ENCODE assay signal across 20 cellular contexts in the genomic region with DNA sequence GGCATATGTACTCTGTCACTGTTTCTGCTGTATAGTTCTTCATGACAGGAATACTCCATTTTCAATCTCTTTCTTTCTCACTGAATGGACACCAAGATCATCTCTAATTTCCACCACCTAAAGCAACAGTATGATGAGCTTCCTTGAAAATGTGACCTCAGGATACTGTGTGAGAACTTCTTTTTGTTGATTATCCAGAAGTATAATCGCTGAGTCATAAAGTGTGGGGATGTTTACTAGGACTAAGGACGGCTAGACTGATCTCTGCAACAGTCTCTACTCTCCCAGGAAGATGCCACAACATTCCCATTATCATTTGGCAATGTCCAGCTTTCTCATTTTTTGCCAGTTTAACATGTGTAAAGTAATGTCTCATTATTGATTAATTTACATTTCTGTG.
DNase-seq lines count a peak whose midpoint lies in the region; ATAC-seq, FAIRE-seq and TF ChIP-seq lines count a peak whose summit lies in the region.
"Had no signal": no experiment of that assay in that cellular context is flagged by ENCODE, and none has a peak within 500 bp of the region (broad histone marks: within the 10 kb centered on the region; RNA-seq: fewer than 3 reads in every experiment).

No MANE protein-coding gene starts in this region.

- TF ChIP-seq RAD21 in A549 (conservative IDR thresholded peaks at IDR 0.05 in 1 of 2, IDR thresholded peaks at IDR 0.05 in 1 of 2) (no peak), K562 (CRISPR knock-in tag; conservative IDR thresholded peaks at IDR 0.05 in 1 of 2, IDR thresholded peaks at IDR 0.05 in 1 of 2) (no peak)

- no peak overlapping the region for H3K4me3 ChIP-seq in A549
- no peak overlapping the region for H3K4me3 ChIP-seq in K562
- H3K4me3 ChIP-seq in fibroblast of villous mesenchyme (ENCODE audit: low read depth, low read length) = no peak overlapping the region
- H3K4me3 ChIP-seq: mucosa of descending colon had no signal

- CTCF ChIA-PET in A549 (lab: Yijun Ruan, JAX) (no interaction called here), K562 (lab: Yijun Ruan, JAX; ENCODE audit: low intra/inter-chr PET ratio) (no interaction called here), Calu3 (lab: Charles Lee) (no interaction called here)

- peak; percentile 18 to 80 for DNase-seq in A549 (ENCODE audit: low read depth in 1 of 2, low spot score in 1 of 2)
- peak; percentile 61 for DNase-seq in HFFc6
- no peak for DNase-seq in K562 (ENCODE audit: extremely low read depth in 1 of 4, low spot score in 3 of 4)
- DNase-seq in fibroblast of villous mesenchyme (ENCODE audit: low read depth) = peak; percentile 80
- no peak for DNase-seq in stimulated activated effector memory CD8-positive, alpha-beta T cell treated with anti-CD3 and anti-CD28 coated beads, Interleukin-12 subunit alpha, Interleukin-12 subunit beta, amount 100 ng/mL, for 72 hours (ENCODE audit: low spot score in 2 of 2)
- DNase-seq in Calu3 = no peak
- no peak for DNase-seq in NCI-H1417 (lab: John Stamatoyannopoulos, UW)
- DNase-seq: CD4-positive, alpha-beta memory T cell; effector memory CD4-positive, alpha-beta T cell; H7; mucosa of descending colon; NCI-H526; SHP77 treated with DMSO at 0.1 percent for 48 hours; T-helper 17 cell had no signal

- H4K20me1 ChIP-seq in K562 (replicated peaks; ENCODE audit: control insufficient read depth, insufficient read depth, low read length) = no peaks in the 10 kb centered on the region

- TF ChIP-seq EP300 in A549 (IDR thresholded peaks at IDR 0.05) (no peak), K562 (IDR thresholded peaks at IDR 0.05; ENCODE audit: low read length) (no peak)

- TF ChIP-seq POLR2A in A549 (IDR thresholded peaks at IDR 0.05; ENCODE audit: low read length) (no peak), K562 (conservative IDR thresholded peaks at IDR 0.05) (no peak)

- H3K9me3 ChIP-seq in A549 (no peaks in the 10 kb centered on the region), K562 (replicated peaks; ENCODE audit: control insufficient read depth, insufficient read depth, low read depth, low read length) (no peaks in the 10 kb centered on the region)
- H3K9me3 ChIP-seq: mucosa of descending colon, neutrophil had no signal

- H3K36me3 Mint-ChIP-seq in HFFc6 (ENCODE audit: low read depth) (peaks cover 3% of the 10 kb centered on the region; the same call in 1 of the 2 replicates), Calu3 (ENCODE audit: insufficient read depth, unreplicated experiment) (peaks cover 17% of the 10 kb centered on the region)
- no peaks in the 10 kb centered on the region for H3K36me3 Mint-ChIP-seq in stimulated activated effector memory CD8-positive, alpha-beta T cell treated with anti-CD3 and anti-CD28 coated beads, Interleukin-12 subunit alpha, Interleukin-12 subunit beta, amount 100 ng/mL, for 72 hours
- H3K36me3 Mint-ChIP-seq: CD4-positive, alpha-beta memory T cell; type B pancreatic cell had no signal

- POLR2A ChIA-PET in A549 (lab: Yijun Ruan, JAX) = interaction anchor here (0.7 kb wide), 1 partner anchor 10 kb away, joined by 3 read pairs; no protein-coding TSS in a partner anchor
- POLR2A ChIA-PET in K562 (lab: Yijun Ruan, JAX) = no interaction called here

- no peak for FAIRE-seq in A549 (lab: Jason Lieb, UNC)
- FAIRE-seq in K562 (lab: Jason Lieb, UNC) = peak; percentile 19
- FAIRE-seq: GM18507 had no signal

- no peaks in the 10 kb centered on the region for H3K9me1 ChIP-seq in K562 (ENCODE audit: control insufficient read depth, insufficient read depth, low read length)

- BruUV-seq in K562 (replicated peaks; lab: Mats Ljungman, UMichigan) (no TSS peak), Calu3 (replicated peaks; lab: Mats Ljungman, UMichigan) (no TSS peak)

- H3K27ac ChIP-seq in A549 (peak overlapping the region; percentile 62 to 78), K562 (ENCODE audit: extremely low read depth, low read depth, low read length) (no peak overlapping the region)
- H3K27ac ChIP-seq: neutrophil had no signal

- H3K27me3 Mint-ChIP-seq in HFFc6 (ENCODE audit: insufficient read depth) (no peaks in the 10 kb centered on the region), Calu3 (ENCODE audit: unreplicated experiment) (no peaks in the 10 kb centered on the region)
- H3K27me3 Mint-ChIP-seq: activated T-helper 17 cell treated with anti-CD3 and anti-CD28 coated beads, Interleukin-2, amount 50 U/mL, for 72 hours; CD4-positive, alpha-beta memory T cell; stimulated activated naive CD8-positive, alpha-beta T cell treated with anti-CD3 and anti-CD28 coated beads, Interleukin-15, Interleukin-2, amounts not matched to agents 100 ng/mL and 50 ng/mL, for 24 hours; T-helper 17 cell; type B pancreatic cell had no signal

- H3K9ac ChIP-seq in K562 (ENCODE audit: insufficient read depth in 1 of 2, low read depth in 2 of 2, low read length in 2 of 2) = no peak overlapping the region

- TF ChIP-seq CTCF in A549 (IDR thresholded peaks at IDR 0.05) (no peak), HFFc6 (IDR thresholded peaks at IDR 0.05) (no peak), K562 (IDR thresholded peaks at IDR 0.05 in 2 of 3, conservative IDR thresholded peaks at IDR 0.05 in 1 of 3; ENCODE audit: insufficient read depth in 2 of 3, low read depth in 1 of 3, low read length in 3 of 3) (no peak), fibroblast of villous mesenchyme (IDR thresholded peaks at IDR 0.05; ENCODE audit: insufficient read depth, low read depth, low read length) (no peak), Calu3 (IDR thresholded peaks at IDR 0.05; ENCODE audit: unreplicated experiment) (no peak)

- intact Hi-C loops in K562 (cut with micrococcal nuclease) = no loop called here
- intact Hi-C loops in Calu3 (cut with micrococcal nuclease; ENCODE audit: unreplicated experiment) = no loop called here

- H3K4me1 ChIP-seq in A549 = peaks cover 39% of the 10 kb centered on the region
- H3K4me1 ChIP-seq in K562 (replicated peaks in 1 of 2; ENCODE audit: control insufficient read depth in 2 of 2, insufficient read depth in 2 of 2, low read length in 2 of 2) = no peaks in the 10 kb centered on the region

- ATAC-seq in A549 (peak; percentile 57 to 70; a peak in 4 of 6 replicates), K562 (no peak), HG03039 (IDR thresholded peaks at IDR 0.05; ENCODE audit: unreplicated experiment) (no peak)
- ATAC-seq in stimulated activated effector memory CD8-positive, alpha-beta T cell treated with anti-CD3 and anti-CD28 coated beads, Interleukin-12 subunit alpha, Interleukin-12 subunit beta, amount 100 ng/mL, for 72 hours = no peak
- ATAC-seq: activated T-helper 17 cell treated with anti-CD3 and anti-CD28 coated beads, Interleukin-2, amount 50 U/mL, for 72 hours; mucosa of descending colon; T-helper 17 cell had no signal

- no peaks in the 10 kb centered on the region for H3K36me3 ChIP-seq in K562 (ENCODE audit: control insufficient read depth, insufficient read depth, low read length)
- H3K36me3 ChIP-seq: neutrophil had no signal

- H3K4me3 Mint-ChIP-seq in HFFc6 = peak overlapping the region; percentile 1; the same call in 1 of the 2 replicates
- no peak overlapping the region for H3K4me3 Mint-ChIP-seq in stimulated activated effector memory CD8-positive, alpha-beta T cell treated with anti-CD3 and anti-CD28 coated beads, Interleukin-12 subunit alpha, Interleukin-12 subunit beta, amount 100 ng/mL, for 72 hours
- no peak overlapping the region for H3K4me3 Mint-ChIP-seq in Calu3 (ENCODE audit: low read depth, unreplicated experiment)
- H3K4me3 Mint-ChIP-seq: activated T-helper 17 cell treated with anti-CD3 and anti-CD28 coated beads, Interleukin-2, amount 50 U/mL, for 72 hours; CD4-positive, alpha-beta memory T cell; stimulated activated naive CD8-positive, alpha-beta T cell treated with anti-CD3 and anti-CD28 coated beads, Interleukin-15, Interleukin-2, amounts not matched to agents 100 ng/mL and 50 ng/mL, for 24 hours; T-helper 17 cell; type B pancreatic cell had no signal

- H3K4me1 Mint-ChIP-seq in HFFc6 (ENCODE audit: low read depth) (peaks cover 55% of the 10 kb centered on the region), Calu3 (ENCODE audit: low read depth, unreplicated experiment) (peaks cover 41% of the 10 kb centered on the region)
- H3K4me1 Mint-ChIP-seq in stimulated activated effector memory CD8-positive, alpha-beta T cell treated with anti-CD3 and anti-CD28 coated beads, Interleukin-12 subunit alpha, Interleukin-12 subunit beta, amount 100 ng/mL, for 72 hours = no peaks in the 10 kb centered on the region
- H3K4me1 Mint-ChIP-seq: activated T-helper 17 cell treated with anti-CD3 and anti-CD28 coated beads, Interleukin-2, amount 50 U/mL, for 72 hours; CD4-positive, alpha-beta memory T cell; T-helper 17 cell had no signal

- in situ Hi-C loops in K562 (cut with MboI) = no loop called here

- H3K27ac Mint-ChIP-seq in HFFc6 = peak overlapping the region; percentile 72
- no peak overlapping the region for H3K27ac Mint-ChIP-seq in stimulated activated effector memory CD8-positive, alpha-beta T cell treated with anti-CD3 and anti-CD28 coated beads, Interleukin-12 subunit alpha, Interleukin-12 subunit beta, amount 100 ng/mL, for 72 hours
- no peak overlapping the region for H3K27ac Mint-ChIP-seq in Calu3 (ENCODE audit: unreplicated experiment)
- H3K27ac Mint-ChIP-seq: activated T-helper 17 cell treated with anti-CD3 and anti-CD28 coated beads, Interleukin-2, amount 50 U/mL, for 72 hours; CD4-positive, alpha-beta memory T cell; stimulated activated naive CD8-positive, alpha-beta T cell treated with anti-CD3 and anti-CD28 coated beads, Interleukin-15, Interleukin-2, amounts not matched to agents 100 ng/mL and 50 ng/mL, for 24 hours; T-helper 17 cell; type B pancreatic cell had no signal

- no peak overlapping the region for H2AFZ ChIP-seq in K562 (ENCODE audit: low read depth, low read length)

- H3K4me2 ChIP-seq in A549 (peak overlapping the region; percentile 69), K562 (ENCODE audit: insufficient read depth, low read length) (no peak overlapping the region)

- H3K79me2 ChIP-seq in K562 (ENCODE audit: control insufficient read depth, insufficient read depth, low read length) = no peaks in the 10 kb centered on the region

- H3K9me3 Mint-ChIP-seq in HFFc6 (no peaks in the 10 kb centered on the region), Calu3 (ENCODE audit: low read depth, unreplicated experiment) (peaks cover 3% of the 10 kb centered on the region)
- no peaks in the 10 kb centered on the region for H3K9me3 Mint-ChIP-seq in stimulated activated effector memory CD8-positive, alpha-beta T cell treated with anti-CD3 and anti-CD28 coated beads, Interleukin-12 subunit alpha, Interleukin-12 subunit beta, amount 100 ng/mL, for 72 hours
- H3K9me3 Mint-ChIP-seq: activated T-helper 17 cell treated with anti-CD3 and anti-CD28 coated beads, Interleukin-2, amount 50 U/mL, for 72 hours; CD4-positive, alpha-beta memory T cell; stimulated activated naive CD8-positive, alpha-beta T cell treated with anti-CD3 and anti-CD28 coated beads, Interleukin-15, Interleukin-2, amounts not matched to agents 100 ng/mL and 50 ng/mL, for 24 hours; type B pancreatic cell had no signal

- WGBS in A549 (ENCODE audit: missing lambda C conversion rate) = 5% methylated on average over 2 of the region's 2 CpGs
- 0% methylated on average over 2 of the region's 2 CpGs for WGBS in K562 (ENCODE audit: insufficient coverage, low coverage, missing lambda C conversion rate)

- H3K27me3 ChIP-seq in K562 (ENCODE audit: control insufficient read depth in 2 of 2, insufficient read depth in 2 of 2, low read length in 2 of 2) = no peaks in the 10 kb centered on the region
- H3K27me3 ChIP-seq: neutrophil had no signal

TF ChIP-seq in K562, 482 proteins besides CTCF, POLR2A, EP300 and RAD21 (continues in another document):
- no peak for TF ChIP-seq CBFB (CRISPR knock-in tag; IDR thresholded peaks at IDR 0.05)

Comparison
In these comparisons a context has a peak if more than half of its experiments do, and no peak if none do; other contexts are left out.
1. ATAC-seq: peak in A549 (2 of 2); none in K562 (single experiment), stimulated activated effector memory CD8-positive, alpha-beta T cell treated with anti-CD3 and anti-CD28 coated beads, Interleukin-12 subunit alpha, Interleukin-12 subunit beta, amount 100 ng/mL, for 72 hours (single experiment) and HG03039 (single experiment).
2. DNase-seq: peak in A549 (2 of 2), HFFc6 (single experiment) and fibroblast of villous mesenchyme (single experiment); none in K562 (0 of 4), stimulated activated effector memory CD8-positive, alpha-beta T cell treated with anti-CD3 and anti-CD28 coated beads, Interleukin-12 subunit alpha, Interleukin-12 subunit beta, amount 100 ng/mL, for 72 hours (0 of 2), Calu3 (single experiment) and NCI-H1417 (0 of 3).
3. Of the 35 proteins assayed by ChIP-seq in both K562 and A549: peak only in K562: none; only in A549: JUNB and MAX; in both: MAFK; in neither: 31; mixed calls (peak in some experiments, not most) for 1.